12 cellular contexts compared by ENCODE assay signal in the genomic region with DNA sequence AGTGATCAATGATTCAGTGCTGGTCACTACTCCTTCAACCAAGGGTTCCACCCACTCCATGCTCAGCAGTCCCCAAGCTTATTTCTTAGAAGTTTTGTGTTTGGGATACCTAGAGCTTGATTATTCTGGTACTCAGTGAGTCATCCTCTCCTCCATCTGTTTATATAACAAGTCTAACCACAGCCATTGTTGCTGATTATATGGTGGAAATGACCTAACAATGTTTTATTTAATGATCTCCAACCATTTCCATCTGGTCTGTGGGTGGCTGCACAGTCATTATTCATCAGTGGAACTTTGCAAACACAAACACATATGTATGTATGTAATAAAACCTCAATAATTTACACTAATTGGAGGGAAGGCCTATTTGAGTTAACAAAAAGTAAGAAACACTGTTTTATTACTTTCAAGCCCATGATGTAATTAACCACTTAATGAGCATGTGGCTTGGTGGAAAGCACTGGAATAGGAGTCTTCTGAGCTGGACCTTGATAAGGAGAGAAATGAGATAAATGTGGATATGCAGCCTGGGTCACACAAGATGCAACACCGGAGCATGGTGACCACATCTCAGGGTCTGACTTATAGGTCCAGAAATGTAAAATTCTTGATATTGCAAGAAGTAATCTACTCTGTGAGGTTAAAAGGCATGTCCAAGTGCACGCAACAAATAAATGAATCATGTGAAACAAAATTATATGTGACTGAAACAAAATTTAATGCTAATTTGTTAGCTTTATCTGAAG.
DNase-seq lines count a peak whose midpoint lies in the region; ATAC-seq lines count a peak whose summit lies in the region.
"Had no signal": no experiment of that assay in that cellular context is flagged by ENCODE, and none has a peak within 500 bp of the region (broad histone marks: within the 10 kb centered on the region; RNA-seq: fewer than 3 reads in every experiment).

No MANE protein-coding gene starts in this region.

- peak; percentile 8 to 48 for DNase-seq in NCI-H2081 (lab: John Stamatoyannopoulos, UW)
- DNase-seq in NCI-H2081 treated with DMSO at 0.1 percent for 48 hours (lab: John Stamatoyannopoulos, UW), result no peak
- DNase-seq in OCI-M1 (lab: John Stamatoyannopoulos, UW), result peak; percentile 30
- no peak for DNase-seq in stimulated activated effector memory CD8-positive, alpha-beta T cell treated with anti-CD3 and anti-CD28 coated beads, Interleukin-12 subunit alpha, Interleukin-12 subunit beta, amount 100 ng/mL, for 72 hours (ENCODE audit: low spot score in 2 of 2)
- no peak for DNase-seq in 8988T
- DNase-seq: NCI-H524 treated with DMSO at 0.1 percent for 48 hours, small intestine had no signal

- no peak overlapping the region for H3K27ac Mint-ChIP-seq in stimulated activated effector memory CD8-positive, alpha-beta T cell treated with anti-CD3 and anti-CD28 coated beads, Interleukin-12 subunit alpha, Interleukin-12 subunit beta, amount 100 ng/mL, for 72 hours
- H3K27ac Mint-ChIP-seq: T-helper 2 cell treated with Interferon-gamma antibody and Interleukin-4, amounts not matched to agents 5 μg/mL and 100 μg/mL, for 36 hours had no signal

- H3K36me3 Mint-ChIP-seq in stimulated activated effector memory CD8-positive, alpha-beta T cell treated with anti-CD3 and anti-CD28 coated beads, Interleukin-12 subunit alpha, Interleukin-12 subunit beta, amount 100 ng/mL, for 72 hours, result no peaks in the 10 kb centered on the region

- H3K4me3 Mint-ChIP-seq in stimulated activated effector memory CD8-positive, alpha-beta T cell treated with anti-CD3 and anti-CD28 coated beads, Interleukin-12 subunit alpha, Interleukin-12 subunit beta, amount 100 ng/mL, for 72 hours, result no peak overlapping the region
- H3K4me3 Mint-ChIP-seq: T-helper 2 cell treated with Interferon-gamma antibody and Interleukin-4, amounts not matched to agents 5 μg/mL and 100 μg/mL, for 36 hours had no signal

- H3K4me1 Mint-ChIP-seq in stimulated activated effector memory CD8-positive, alpha-beta T cell treated with anti-CD3 and anti-CD28 coated beads, Interleukin-12 subunit alpha, Interleukin-12 subunit beta, amount 100 ng/mL, for 72 hours, result no peaks in the 10 kb centered on the region

- peak; percentile 18 for ATAC-seq in esophagus mucosa
- peak; percentile 26 for ATAC-seq in stimulated activated effector memory CD8-positive, alpha-beta T cell treated with anti-CD3 and anti-CD28 coated beads, Interleukin-12 subunit alpha, Interleukin-12 subunit beta, amount 100 ng/mL, for 72 hours
- no peak for ATAC-seq in HG02678 (IDR thresholded peaks at IDR 0.05; ENCODE audit: unreplicated experiment)
- ATAC-seq in HG03175 (IDR thresholded peaks at IDR 0.05; ENCODE audit: unreplicated experiment), result no peak
- ATAC-seq: A549 had no signal

- peaks cover 3% of the 10 kb centered on the region for H3K9me3 Mint-ChIP-seq in stimulated activated effector memory CD8-positive, alpha-beta T cell treated with anti-CD3 and anti-CD28 coated beads, Interleukin-12 subunit alpha, Interleukin-12 subunit beta, amount 100 ng/mL, for 72 hours
- H3K9me3 Mint-ChIP-seq: T-helper 2 cell treated with Interferon-gamma antibody and Interleukin-4, amounts not matched to agents 5 μg/mL and 100 μg/mL, for 36 hours had no signal

Comparison
In these comparisons a context has a peak if more than half of its experiments do, and no peak if none do; other contexts are left out.
1. DNase-seq: peak in NCI-H2081 (2 of 2) and OCI-M1 (single experiment); none in NCI-H2081 treated with DMSO at 0.1 percent for 48 hours (single experiment), stimulated activated effector memory CD8-positive, alpha-beta T cell treated with anti-CD3 and anti-CD28 coated beads, Interleukin-12 subunit alpha, Interleukin-12 subunit beta, amount 100 ng/mL, for 72 hours (0 of 2) and 8988T (single experiment).
2. ATAC-seq: peak in esophagus mucosa (single experiment) and stimulated activated effector memory CD8-positive, alpha-beta T cell treated with anti-CD3 and anti-CD28 coated beads, Interleukin-12 subunit alpha, Interleukin-12 subunit beta, amount 100 ng/mL, for 72 hours (single experiment); none in HG02678 (single experiment) and HG03175 (single experiment).